In the genomic region with DNA sequence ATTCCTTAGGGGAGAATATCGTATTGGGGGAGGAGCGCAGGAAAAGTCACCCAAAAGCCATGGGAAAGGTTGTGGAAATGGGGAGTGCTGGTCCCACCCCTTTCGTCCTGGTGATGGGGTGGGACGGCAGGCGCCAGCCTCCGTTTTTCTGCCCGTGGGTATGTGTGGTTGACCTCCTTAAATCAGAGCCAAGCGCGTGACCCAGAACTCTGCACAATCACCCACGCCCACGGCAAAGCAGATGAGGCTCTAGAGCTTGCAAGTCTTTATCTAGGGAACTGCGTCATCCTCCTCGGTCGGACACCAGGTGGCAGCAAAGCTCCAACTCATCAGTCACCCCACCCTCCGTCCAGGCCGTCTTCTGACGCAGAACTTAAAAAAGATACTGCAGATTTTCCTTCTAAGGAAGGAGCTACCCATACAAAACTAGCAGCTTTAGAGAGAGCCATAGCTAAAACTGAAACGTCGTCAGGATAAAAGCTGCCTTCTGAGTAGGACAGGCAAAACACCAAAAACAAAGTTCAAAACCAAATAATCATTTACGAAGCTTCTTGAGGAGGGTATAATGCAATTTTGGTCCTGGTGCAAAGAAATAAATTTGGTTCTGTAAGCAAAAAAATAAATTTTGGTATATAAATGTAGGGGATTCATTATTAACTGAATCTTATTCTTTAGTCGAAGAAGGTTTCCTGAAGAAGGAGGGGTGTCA, we compare ENCODE assay signal across 8 cellular contexts.
DNase-seq lines count a peak whose midpoint lies in the region; ATAC-seq and TF ChIP-seq lines count a peak whose summit lies in the region.

No MANE protein-coding gene starts in this region.

- peaks cover 23% of the 10 kb centered on the region for H3K4me1 ChIP-seq in OCI-LY3 (ENCODE audit: low read length)

- peaks cover 5 to 17% (median 5%) of the 10 kb centered on the region in 3 donors for H3K4me1 Mint-ChIP-seq in IgD-negative memory B cell

- peak overlapping the region; percentile 7 to 25 (median 12) for H3K4me3 Mint-ChIP-seq in IgD-negative memory B cell

- no peaks in the 10 kb centered on the region for H3K27me3 ChIP-seq in OCI-LY3 (ENCODE audit: low read depth, low read length)

- in situ Hi-C loops in Caki2 (cut with HindIII; ENCODE audit: low pct_unique_long_range_greater_than_20kb, low sequenced_read_pairs): no loop called here

- H4K20me1 ChIP-seq in OCI-LY3 (ENCODE audit: insufficient read depth, low read length): no peaks in the 10 kb centered on the region

- H3K36me3 Mint-ChIP-seq in IgD-negative memory B cell: no peaks in the 10 kb centered on the region

- peak overlapping the region; percentile 79 for H3K4me2 ChIP-seq in OCI-LY3 (ENCODE audit: low read length)

- no peaks in the 10 kb centered on the region for H3K36me3 ChIP-seq in OCI-LY3 (replicated peaks; ENCODE audit: low read depth, low read length)

- H3K79me2 ChIP-seq in OCI-LY3 (ENCODE audit: low read length): no peaks in the 10 kb centered on the region

- peak overlapping the region; percentile 69 for H3K4me3 ChIP-seq in OCI-LY3 (ENCODE audit: low read length)

- peak; percentile 62 for TF ChIP-seq CTCF in OCI-LY3 (IDR thresholded peaks at IDR 0.05; ENCODE audit: low read depth, low read length)

- H3K9me3 Mint-ChIP-seq in IgD-negative memory B cell: no peaks in the 10 kb centered on the region

- TF ChIP-seq POLR2A in erythroblast (IDR thresholded peaks at IDR 0.05; ENCODE audit: low read length): no peak

- peak overlapping the region; percentile 34 for H3K9ac ChIP-seq in OCI-LY3 (ENCODE audit: low read length)

- DNase-seq in Caki2 (ENCODE audit: low read depth) (peak; percentile 58), activated T-cell treated with anti-CD3 and anti-CD28 coated beads for 4 hours (peak; percentile 85), erythroblast (lab: John Stamatoyannopoulos, UW) (peak; percentile 85 to 91), myocyte (ENCODE audit: low read depth) (peak; percentile 82)
- DNase-seq in stimulated activated CD8-positive, alpha-beta memory T cell treated with anti-CD3 and anti-CD28 coated beads, Interleukin-7, amount 100 ng/mL, for 24 hours (ENCODE audit: low read depth): peak; percentile 69

- ATAC-seq in GM21526 (IDR thresholded peaks at IDR 0.05; ENCODE audit: low FRiP score, unreplicated experiment): peak; percentile 90

- H3K27ac ChIP-seq in OCI-LY3 (ENCODE audit: low read length): no peak overlapping the region

- no peaks in the 10 kb centered on the region for H3K9me3 ChIP-seq in OCI-LY3 (ENCODE audit: insufficient read depth, low read length)

- peak overlapping the region in 2 of 3 donors; percentile 48 to 87 for H3K27ac Mint-ChIP-seq in IgD-negative memory B cell

- H2AFZ ChIP-seq in OCI-LY3 (ENCODE audit: low read depth, low read length): peak overlapping the region; percentile 80

- H3K27me3 Mint-ChIP-seq in IgD-negative memory B cell: no peaks in the 10 kb centered on the region
